ENCODE assay signal across 20 cellular contexts in the genomic region with DNA sequence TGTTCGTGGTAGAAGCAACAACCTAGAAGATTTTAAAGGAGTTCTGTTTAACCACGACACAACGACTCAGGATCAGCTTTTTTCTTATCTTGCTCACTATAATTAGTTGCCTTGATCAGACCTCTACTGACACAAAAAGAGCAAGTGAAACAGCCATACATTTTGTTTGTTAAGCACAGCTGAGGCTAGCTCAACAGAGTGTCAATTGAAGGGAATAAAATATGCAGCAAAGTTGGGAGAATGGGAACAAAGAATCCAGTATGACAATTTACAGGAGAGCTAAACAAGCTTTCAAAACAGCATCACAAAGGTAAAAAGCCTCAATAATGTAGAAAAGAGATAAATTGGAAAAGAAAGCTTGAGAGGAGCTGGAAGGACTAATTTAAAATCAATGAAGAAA. TPM values are rescaled to one million over a fixed set of nuclear protein-coding genes. Genes with fewer than 3 reads are reported as not detected.
DNase-seq lines count a peak whose midpoint lies in the region; TF ChIP-seq lines count a peak whose summit lies in the region.
"Had no signal": no experiment of that assay in that cellular context is flagged by ENCODE, and none has a peak within 500 bp of the region (broad histone marks: within the 10 kb centered on the region; RNA-seq: fewer than 3 reads in every experiment).

No MANE protein-coding gene starts in this region.

- H3F3A ChIP-seq in smooth muscle cell (ENCODE audit: low read depth) = no peaks in the 10 kb centered on the region

- no peaks in the 10 kb centered on the region for H3K36me3 ChIP-seq in BLaER1
- no peaks in the 10 kb centered on the region for H3K36me3 ChIP-seq in smooth muscle cell (ENCODE audit: low read depth)
- H3K36me3 ChIP-seq: BLaER1 treated with 17β-estradiol and CSF1 and Interleukin-3, amounts not matched to agents 10 nM and 100 nM; SJSA1 had no signal

- no peaks in the 10 kb centered on the region for H4K20me1 ChIP-seq in BLaER1
- H4K20me1 ChIP-seq in smooth muscle cell (ENCODE audit: low read depth) = no peaks in the 10 kb centered on the region
- H4K20me1 ChIP-seq: BLaER1 treated with 17β-estradiol and CSF1 and Interleukin-3, amounts not matched to agents 10 nM and 100 nM had no signal

- H3K27ac ChIP-seq in BLaER1 (no peak overlapping the region), angular gyrus (ENCODE audit: low read depth, low read length) (peak overlapping the region; percentile 95), layer of hippocampus (ENCODE audit: low read depth, low read length) (peak overlapping the region; percentile 85), substantia nigra (ENCODE audit: low read depth, low read length, poor library complexity, severe bottlenecking) (peak overlapping the region; percentile 85), smooth muscle cell (ENCODE audit: low read depth) (no peak overlapping the region)
- H3K27ac ChIP-seq: BLaER1 treated with 17β-estradiol and CSF1 and Interleukin-3, amounts not matched to agents 10 nM and 100 nM; SJSA1 had no signal

- TF ChIP-seq CTCF in smooth muscle cell (IDR thresholded peaks at IDR 0.05; ENCODE audit: borderline replicate concordance, insufficient read depth, poor library complexity, severe bottlenecking) = no peak

- H3K79me2 ChIP-seq in smooth muscle cell (ENCODE audit: low read depth) = no peaks in the 10 kb centered on the region

- H3K4me3 ChIP-seq in BLaER1 (no peak overlapping the region), smooth muscle cell (no peak overlapping the region)
- H3K4me3 ChIP-seq: BLaER1 treated with 17β-estradiol and CSF1 and Interleukin-3, amounts not matched to agents 10 nM and 100 nM; SJSA1 had no signal

- H3K4me1 ChIP-seq in BLaER1 (peaks cover 12% of the 10 kb centered on the region), smooth muscle cell (ENCODE audit: low read depth) (peaks cover 5% of the 10 kb centered on the region)
- H3K4me1 ChIP-seq: SJSA1 had no signal

- DNase-seq in substantia nigra (lab: John Stamatoyannopoulos, UW) (no peak), NCI-H748 treated with DMSO at 0.1 percent for 48 hours (lab: John Stamatoyannopoulos, UW) (no peak), smooth muscle cell (lab: John Stamatoyannopoulos, UW; ENCODE audit: unreplicated experiment) (no peak)
- no peak for DNase-seq in activated naive CD4-positive, alpha-beta T cell (lab: John Stamatoyannopoulos, UW)
- DNase-seq: CD4-positive, alpha-beta T cell; DMS53; Kasumi-1; MV-4-11; NCI-H1105; NCI-H1436 treated with DMSO at 0.1 percent for 48 hours; NCI-H187 treated with DMSO at 0.1 percent for 48 hours; NCI-H2171 treated with DMSO at 0.1 percent for 48 hours; NCI-H345; NCI-H510A treated with DMSO at 0.1 percent for 48 hours; PC-3 had no signal

- H3K4me2 ChIP-seq in BLaER1 (peak overlapping the region; percentile 28; the same call in 1 of the 2 replicates), smooth muscle cell (no peak overlapping the region)

- no peak overlapping the region for H2AFZ ChIP-seq in smooth muscle cell (ENCODE audit: low read depth)

- H3K9ac ChIP-seq in BLaER1 (no peak overlapping the region), smooth muscle cell (ENCODE audit: low read depth) (no peak overlapping the region)
- H3K9ac ChIP-seq: BLaER1 treated with 17β-estradiol and CSF1 and Interleukin-3, amounts not matched to agents 10 nM and 100 nM had no signal

- no peaks in the 10 kb centered on the region for H3K27me3 ChIP-seq in BLaER1
- H3K27me3 ChIP-seq in layer of hippocampus (ENCODE audit: control insufficient read depth, insufficient read depth, low read length) = no peaks in the 10 kb centered on the region
- no peaks in the 10 kb centered on the region for H3K27me3 ChIP-seq in smooth muscle cell (ENCODE audit: low read depth)
- H3K27me3 ChIP-seq: BLaER1 treated with 17β-estradiol and CSF1 and Interleukin-3, amounts not matched to agents 10 nM and 100 nM had no signal

- H3K9me3 ChIP-seq in BLaER1 = no peaks in the 10 kb centered on the region
- no peaks in the 10 kb centered on the region for H3K9me3 ChIP-seq in smooth muscle cell (replicated peaks; ENCODE audit: low read depth)
- H3K9me3 ChIP-seq: BLaER1 treated with 17β-estradiol and CSF1 and Interleukin-3, amounts not matched to agents 10 nM and 100 nM; SJSA1 had no signal

- WGBS in smooth muscle cell (ENCODE audit: low lambda C conversion rate) = 48% methylated on average over 3 of the region's 3 CpGs

RNA-seq across cellular contexts. Expression of a gene that starts 40.5 kb away (rescaled TPM):
- 28.1 and 34.6 TPM in 2 replicates for total RNA-seq in smooth muscle cell
- polyA plus RNA-seq in smooth muscle cell = 23.2 and 33.0 TPM in 2 replicates

Comparison
In these comparisons a context has a peak if more than half of its experiments do, and no peak if none do; other contexts are left out.
1. H3K27ac ChIP-seq: peak in angular gyrus (single experiment), layer of hippocampus (single experiment) and substantia nigra (single experiment); none in BLaER1 (single experiment) and smooth muscle cell (single experiment).